ENCODE assay signal across 9 cellular contexts in genomic region chr12:85835810-85836715, GRCh38. TPM values are rescaled to one million over a fixed set of nuclear protein-coding genes. Genes with fewer than 3 reads are reported as not detected.
DNase-seq lines count a peak whose midpoint lies in the region; ATAC-seq and TF ChIP-seq lines count a peak whose summit lies in the region.
"Had no signal": no experiment of that assay in that cellular context is flagged by ENCODE, and none has a peak within 500 bp of the region (broad histone marks: within the 10 kb centered on the region; RNA-seq: fewer than 3 reads in every experiment).

Gene RASSF9 (minus strand): TSS chr12:85836409. CDS start chr12:85836201, 208 bp downstream.

- no peaks in the 10 kb centered on the region for H3K9me3 ChIP-seq in SK-N-MC (ENCODE audit: low read depth, low read length)
- H3K9me3 ChIP-seq in cardiac muscle cell (ENCODE audit: low read depth): no peaks in the 10 kb centered on the region
- H3K9me3 ChIP-seq in psoas muscle: no peaks in the 10 kb centered on the region

- H3K27me3 Mint-ChIP-seq in activated T-cell treated with anti-CD3 and anti-CD28 coated beads, Interleukin-2, amount 50 U/mL, for 72 hours (ENCODE audit: low read depth): no peaks in the 10 kb centered on the region
- H3K27me3 Mint-ChIP-seq in naive thymus-derived CD8-positive, alpha-beta T cell: peaks cover 0 to 3% (median 0%) of the 10 kb centered on the region in 5 donors

- H3K27ac Mint-ChIP-seq in activated T-cell treated with anti-CD3 and anti-CD28 coated beads, Interleukin-2, amount 50 U/mL, for 72 hours: no peak within 1 kb of the TSS
- no peak within 1 kb of the TSS for H3K27ac Mint-ChIP-seq in naive thymus-derived CD8-positive, alpha-beta T cell

- H3K27me3 ChIP-seq in cardiac muscle cell: no peaks in the 10 kb centered on the region
- H3K27me3 ChIP-seq in psoas muscle (ENCODE audit: insufficient read depth in 3 of 3, low read length in 2 of 3): no peaks in the 10 kb centered on the region

- POLR2A ChIA-PET in naive thymus-derived CD8-positive, alpha-beta T cell (lab: Charles Lee): no interaction called here

- ATAC-seq in psoas muscle: peak; percentile 42 to 84 (median 80)
- no peak for ATAC-seq in activated T-cell treated with anti-CD3 and anti-CD28 coated beads, Interleukin-2, amount 50 U/mL, for 72 hours (replicated peaks in 1 of 2)
- ATAC-seq in naive thymus-derived CD8-positive, alpha-beta T cell: no peak

- no peak within 1 kb of the TSS for H3K4me3 Mint-ChIP-seq in activated T-cell treated with anti-CD3 and anti-CD28 coated beads, Interleukin-2, amount 50 U/mL, for 72 hours
- no peak within 1 kb of the TSS for H3K4me3 Mint-ChIP-seq in naive thymus-derived CD8-positive, alpha-beta T cell

- DNase-seq in GM04504 (ENCODE audit: low read depth): peak; percentile 67
- no peak for DNase-seq in SK-N-MC (ENCODE audit: low read depth, low spot score)
- peak in 1 of 2 donors; percentile 97 for DNase-seq in cardiac muscle cell (ENCODE audit: low read depth in 1 of 2, low spot score in 1 of 2)
- peak; percentile 58 to 84 for DNase-seq in psoas muscle
- DNase-seq in effector CD4-positive, alpha-beta T cell: no peak
- DNase-seq in activated T-cell treated with anti-CD3 and anti-CD28 coated beads, Interleukin-2, amount 50 U/mL, for 72 hours: no peak
- no peak for DNase-seq in naive thymus-derived CD8-positive, alpha-beta T cell
- DNase-seq in DMS79 (lab: John Stamatoyannopoulos, UW): no peak
- DNase-seq: activated CD4-positive, CD25-positive, alpha-beta regulatory T cell had no signal

- H3K4me1 ChIP-seq in cardiac muscle cell (ENCODE audit: low read depth): peaks cover 7% of the 10 kb centered on the region
- peaks cover 5% of the 10 kb centered on the region for H3K4me1 ChIP-seq in psoas muscle

- H3K27ac ChIP-seq in SK-N-MC (no peak within 1 kb of the TSS), cardiac muscle cell (no peak within 1 kb of the TSS), psoas muscle (peak within 1 kb of the TSS; percentile 31)

- no peak for TF ChIP-seq CTCF in cardiac muscle cell (IDR thresholded peaks at IDR 0.05; ENCODE audit: low read depth, low read length)
- TF ChIP-seq CTCF in psoas muscle (IDR thresholded peaks at IDR 0.05): no peak

- H3K36me3 Mint-ChIP-seq in activated T-cell treated with anti-CD3 and anti-CD28 coated beads, Interleukin-2, amount 50 U/mL, for 72 hours (ENCODE audit: insufficient read depth in 2 of 2): no peaks in the 10 kb centered on the region
- no peaks in the 10 kb centered on the region for H3K36me3 Mint-ChIP-seq in naive thymus-derived CD8-positive, alpha-beta T cell

- H3K9ac ChIP-seq in SK-N-MC (ENCODE audit: insufficient read length): no peak within 1 kb of the TSS

- H3K4me3 ChIP-seq in SK-N-MC (peak within 1 kb of the TSS; percentile 25; the same call in 1 of the 2 replicates), cardiac muscle cell (peak within 1 kb of the TSS; percentile 1), psoas muscle (peak within 1 kb of the TSS; percentile 64)

- WGBS in psoas muscle, 3 donors: 9 to 12% (median 10%) methylated on average over 14 of the region's 14 CpGs

- H3K9me3 Mint-ChIP-seq in activated T-cell treated with anti-CD3 and anti-CD28 coated beads, Interleukin-2, amount 50 U/mL, for 72 hours: no peaks in the 10 kb centered on the region
- H3K9me3 Mint-ChIP-seq in naive thymus-derived CD8-positive, alpha-beta T cell: no peaks in the 10 kb centered on the region

- no peaks in the 10 kb centered on the region for H3K36me3 ChIP-seq in SK-N-MC (ENCODE audit: insufficient read depth, low read length)
- H3K36me3 ChIP-seq in cardiac muscle cell: no peaks in the 10 kb centered on the region
- H3K36me3 ChIP-seq in psoas muscle (ENCODE audit: insufficient read depth in 1 of 2, low read depth in 1 of 2): no peaks in the 10 kb centered on the region

- intact Hi-C loops in psoas muscle (cut with DNase I): no loop called here

- no peaks in the 10 kb centered on the region for H3K4me1 Mint-ChIP-seq in activated T-cell treated with anti-CD3 and anti-CD28 coated beads, Interleukin-2, amount 50 U/mL, for 72 hours (ENCODE audit: low read depth)
- no peaks in the 10 kb centered on the region for H3K4me1 Mint-ChIP-seq in naive thymus-derived CD8-positive, alpha-beta T cell

RNA-seq across cellular contexts. Expression of gene RASSF9, which starts in this region (rescaled TPM):
- 0.35 and 0.54 TPM in 2 replicates for total RNA-seq in cardiac muscle cell
- 0.28 and 0.57 TPM in 2 replicates for polyA plus RNA-seq in cardiac muscle cell
- total RNA-seq in psoas muscle: 1 to 10 TPM; 1.5 to 4.1 (median 2.2) TPM
- 1 to 10 TPM in 1 of 3 donors, under 1 TPM in 2; 0.34 to 1.4 (median 0.53) TPM for polyA plus RNA-seq in psoas muscle
- total RNA-seq in activated T-cell treated with anti-CD3 and anti-CD28 coated beads, Interleukin-2, amount 50 U/mL, for 72 hours: not detected
- total RNA-seq in naive thymus-derived CD8-positive, alpha-beta T cell: not detected
- polyA plus RNA-seq in naive thymus-derived CD8-positive, alpha-beta T cell: not detected

Comparison
In these comparisons a context has a peak if more than half of its experiments do, and no peak if none do; other contexts are left out.
1. DNase-seq: peak in GM04504 (single experiment) and psoas muscle (2 of 2); none in SK-N-MC (single experiment), effector CD4-positive, alpha-beta T cell (single experiment), activated T-cell treated with anti-CD3 and anti-CD28 coated beads, Interleukin-2, amount 50 U/mL, for 72 hours (0 of 2), naive thymus-derived CD8-positive, alpha-beta T cell (0 of 10) and DMS79 (single experiment).
2. H3K4me3 ChIP-seq: peak in every context shown above with its lines; median percentile 64 in psoas muscle; 25 in SK-N-MC; 1 in cardiac muscle cell.
3. ATAC-seq: peak in psoas muscle (4 of 4); none in activated T-cell treated with anti-CD3 and anti-CD28 coated beads, Interleukin-2, amount 50 U/mL, for 72 hours (0 of 2) and naive thymus-derived CD8-positive, alpha-beta T cell (0 of 2).